Comparison of ENCODE assay signal across 1 cellular context in the genomic region with DNA sequence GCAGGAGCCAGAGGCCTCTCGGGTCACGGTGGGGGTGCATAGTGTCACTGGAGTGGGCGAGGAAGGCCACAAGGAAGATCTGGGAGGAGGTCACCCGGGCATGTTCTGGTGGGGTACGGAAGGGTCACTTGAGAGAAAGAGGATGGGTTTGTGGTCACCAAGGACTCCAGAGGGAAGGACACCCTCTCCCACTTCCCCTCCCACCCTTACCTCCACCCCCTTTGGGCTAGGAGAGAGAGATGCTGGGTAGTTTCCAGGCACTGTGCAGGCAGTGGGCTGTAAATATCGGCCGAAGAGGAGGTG.
TF ChIP-seq lines count a peak whose summit lies in the region.

No MANE protein-coding gene starts in this region.

TF ChIP-seq in endothelial cell of umbilical vein, 7 proteins besides CTCF, POLR2A, EP300 and RAD21:
- TF ChIP-seq EZH2 (IDR thresholded peaks at IDR 0.05; ENCODE audit: borderline replicate concordance, low read depth, low read length, severe bottlenecking) (no peak), MYC (IDR thresholded peaks at IDR 0.05; ENCODE audit: low read depth, low read length) (no peak), POLR2AphosphoS5 (IDR thresholded peaks at IDR 0.05; ENCODE audit: insufficient read depth, low read depth, low read length) (no peak), GATA2 (IDR thresholded peaks at IDR 0.05; ENCODE audit: insufficient read depth, insufficient read length, low read depth, low read length) (no peak), JUN (IDR thresholded peaks at IDR 0.05; ENCODE audit: borderline replicate concordance, insufficient read depth, insufficient read length, low read depth) (no peak), FOS (IDR thresholded peaks at IDR 0.05; ENCODE audit: borderline replicate concordance, insufficient read depth, low read length) (no peak)
- TF ChIP-seq, protein P1, sequence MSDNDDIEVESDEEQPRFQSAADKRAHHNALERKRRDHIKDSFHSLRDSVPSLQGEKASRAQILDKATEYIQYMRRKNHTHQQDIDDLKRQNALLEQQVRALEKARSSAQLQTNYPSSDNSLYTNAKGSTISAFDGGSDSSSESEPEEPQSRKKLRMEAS (IDR thresholded peaks at IDR 0.05; ENCODE audit: insufficient read depth, insufficient read length): no peak
